In the genomic region with DNA sequence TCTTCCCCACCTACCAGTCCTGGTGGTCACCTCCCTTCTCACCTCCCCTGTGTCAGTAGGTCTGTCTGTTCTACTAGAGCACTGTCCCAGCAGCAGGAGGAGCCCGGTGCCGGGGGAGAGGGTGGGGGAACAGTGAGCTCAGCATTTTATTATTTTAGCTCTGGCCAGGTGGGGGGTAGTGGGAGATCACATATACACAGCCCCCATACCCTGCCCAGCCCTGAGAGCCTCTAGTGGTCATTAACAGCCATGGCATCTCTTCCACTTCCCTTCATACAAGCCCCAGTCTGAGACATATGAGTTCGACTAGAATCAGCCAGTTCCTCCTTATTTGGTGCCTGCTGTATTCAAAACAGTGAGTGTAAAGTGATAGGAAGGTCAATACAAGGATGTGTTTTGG, we compare ENCODE assay signal across 8 cellular contexts. TPM values are rescaled to one million over a fixed set of nuclear protein-coding genes. Genes with fewer than 3 reads are reported as not detected.
DNase-seq lines count a peak whose midpoint lies in the region; ATAC-seq, FAIRE-seq and TF ChIP-seq lines count a peak whose summit lies in the region.

TMOD4 (minus strand) TSS at position 72 of the 400 bp plus-strand sequence. CDS start 1,106 bp downstream, outside the sequence.

- H3K79me2 ChIP-seq in GM23338 (replicated peaks; ENCODE audit: insufficient read depth) = no peaks in the 10 kb centered on the region

- H3K4me1 Mint-ChIP-seq in GM23338 = no peaks in the 10 kb centered on the region
- peaks cover 3% of the 10 kb centered on the region for H3K4me1 Mint-ChIP-seq in activated T-helper 1 cell treated with anti-CD3 and anti-CD28 coated beads, Interleukin-12 subunit alpha, Interleukin-12 subunit beta, Interleukin-2, Interleukin-4 antibody, amounts not matched to agents 30 ng/mL and 10 ng/mL and 1 ng/mL, durations not matched to agents 14 hours and 24 hours and 36 hours (ENCODE audit: low read depth)

- H3K9ac ChIP-seq in kidney (ENCODE audit: low read length in 2 of 2) = no peak within 1 kb of the TSS

- 0 out of 2 replicates have a peak, but pooled peaks cover 4% of the 10 kb centered on the region for H3F3A ChIP-seq in GM23338 (replicated peaks; ENCODE audit: low read depth)

- no peaks in the 10 kb centered on the region for H3K9me3 ChIP-seq in kidney (ENCODE audit: control insufficient read depth in 1 of 2, low read length in 2 of 2)

- H3K36me3 ChIP-seq in GM23338 (ENCODE audit: insufficient read depth) (peaks cover 10% of the 10 kb centered on the region), kidney (ENCODE audit: control insufficient read depth in 1 of 2, insufficient read depth in 2 of 2, low read length in 2 of 2) (peaks cover 23 to 34% of the 10 kb centered on the region in 2 donors)

- peaks cover 59% of the 10 kb centered on the region for H3K36me3 Mint-ChIP-seq in GM23338 (ENCODE audit: low read depth)
- peaks cover 43% of the 10 kb centered on the region for H3K36me3 Mint-ChIP-seq in activated T-helper 1 cell treated with anti-CD3 and anti-CD28 coated beads, Interleukin-12 subunit alpha, Interleukin-12 subunit beta, Interleukin-2, Interleukin-4 antibody, amounts not matched to agents 30 ng/mL and 10 ng/mL and 1 ng/mL, durations not matched to agents 14 hours and 24 hours and 36 hours (ENCODE audit: low read depth)

- H3K27me3 ChIP-seq in GM23338 (ENCODE audit: insufficient read depth) = no peaks in the 10 kb centered on the region

- H3K4me3 Mint-ChIP-seq in GM23338 = no peak within 1 kb of the TSS
- no peak within 1 kb of the TSS for H3K4me3 Mint-ChIP-seq in activated T-helper 1 cell treated with anti-CD3 and anti-CD28 coated beads, Interleukin-12 subunit alpha, Interleukin-12 subunit beta, Interleukin-2, Interleukin-4 antibody, amounts not matched to agents 30 ng/mL and 10 ng/mL and 1 ng/mL, durations not matched to agents 14 hours and 24 hours and 36 hours

- ATAC-seq in GM23338 (peak; percentile 96), HG02981 (IDR thresholded peaks at IDR 0.05; ENCODE audit: unreplicated experiment) (no peak)

- no peak within 1 kb of the TSS for H3K4me2 ChIP-seq in GM23338

- TF ChIP-seq CTCF in GM23338 (conservative IDR thresholded peaks at IDR 0.05; ENCODE audit: low read depth in 2 of 2) (peak; percentile 58 to 63; a peak in 3 of 4 replicates), kidney (IDR thresholded peaks at IDR 0.05; ENCODE audit: borderline replicate concordance, extremely low read depth, insufficient read depth) (peak; percentile 26)

- H3K27ac ChIP-seq in GM23338 (ENCODE audit: low read depth) (no peak within 1 kb of the TSS), kidney (ENCODE audit: low read depth in 2 of 2, low read length in 2 of 2) (no peak within 1 kb of the TSS)

- no peaks in the 10 kb centered on the region for H3K9me2 ChIP-seq in GM23338 (ENCODE audit: insufficient read depth)

- no peak within 1 kb of the TSS for H3K4me3 ChIP-seq in GM23338
- no peak within 1 kb of the TSS for H3K4me3 ChIP-seq in kidney (ENCODE audit: low read length in 2 of 2)

- H4K20me1 ChIP-seq in GM23338 (replicated peaks; ENCODE audit: insufficient read depth) = no peaks in the 10 kb centered on the region; the same call in 1 of the 2 replicates

- peak; percentile 22 for DNase-seq in AG08395 (ENCODE audit: low spot score)
- DNase-seq in GM23338 (ENCODE audit: low spot score) = peak; percentile 54
- no peak for DNase-seq in activated T-helper 1 cell treated with anti-CD3 and anti-CD28 coated beads, Interleukin-12 subunit alpha, Interleukin-12 subunit beta, Interleukin-2, Interleukin-4 antibody, amounts not matched to agents 30 ng/mL and 10 ng/mL and 1 ng/mL, durations not matched to agents 14 hours and 24 hours and 36 hours (ENCODE audit: low spot score)
- peak; percentile 39 for DNase-seq in kidney
- no peak for DNase-seq in stimulated activated CD4-positive, alpha-beta T cell treated with anti-CD3 and anti-CD28 coated beads, Interleukin-2, amount 100 ng/mL, for 24 hours
- no peak for DNase-seq in activated CD8-positive, alpha-beta memory T cell treated with anti-CD3 and anti-CD28 coated beads for 24 hours
- DNase-seq in COLO829 (ENCODE audit: low spot score) = no peak

- H3K9me3 Mint-ChIP-seq in GM23338 = no peaks in the 10 kb centered on the region
- no peaks in the 10 kb centered on the region for H3K9me3 Mint-ChIP-seq in activated T-helper 1 cell treated with anti-CD3 and anti-CD28 coated beads, Interleukin-12 subunit alpha, Interleukin-12 subunit beta, Interleukin-2, Interleukin-4 antibody, amounts not matched to agents 30 ng/mL and 10 ng/mL and 1 ng/mL, durations not matched to agents 14 hours and 24 hours and 36 hours

- H3K27me3 Mint-ChIP-seq in GM23338 (ENCODE audit: insufficient read depth, low read depth, poor library complexity) = peaks cover 4% of the 10 kb centered on the region
- H3K27me3 Mint-ChIP-seq in activated T-helper 1 cell treated with anti-CD3 and anti-CD28 coated beads, Interleukin-12 subunit alpha, Interleukin-12 subunit beta, Interleukin-2, Interleukin-4 antibody, amounts not matched to agents 30 ng/mL and 10 ng/mL and 1 ng/mL, durations not matched to agents 14 hours and 24 hours and 36 hours (ENCODE audit: insufficient read depth) = no peaks in the 10 kb centered on the region

- H3K27ac Mint-ChIP-seq in GM23338 = peak within 1 kb of the TSS; percentile 68; the same call in 1 of the 2 replicates
- peak within 1 kb of the TSS; percentile 66 for H3K27ac Mint-ChIP-seq in activated T-helper 1 cell treated with anti-CD3 and anti-CD28 coated beads, Interleukin-12 subunit alpha, Interleukin-12 subunit beta, Interleukin-2, Interleukin-4 antibody, amounts not matched to agents 30 ng/mL and 10 ng/mL and 1 ng/mL, durations not matched to agents 14 hours and 24 hours and 36 hours

- H2AFZ ChIP-seq in GM23338 = no peak within 1 kb of the TSS

- intact Hi-C loops in activated T-helper 1 cell treated with anti-CD3 and anti-CD28 coated beads, Interleukin-12 subunit alpha, Interleukin-12 subunit beta, Interleukin-2, Interleukin-4 antibody, amounts not matched to agents 30 ng/mL and 10 ng/mL and 1 ng/mL, durations not matched to agents 14 hours and 24 hours and 36 hours (cut with micrococcal nuclease) = no loop called here
- intact Hi-C loops in kidney (cut with DNase I) = no loop called here

- no peak for FAIRE-seq in kidney (lab: Jason Lieb, UNC)

- H3K4me1 ChIP-seq in GM23338 (ENCODE audit: insufficient read depth) = no peaks in the 10 kb centered on the region
- H3K4me1 ChIP-seq in kidney (ENCODE audit: control insufficient read depth in 1 of 2, insufficient read depth in 1 of 2, low read depth in 1 of 2, low read length in 2 of 2) = no peaks in the 10 kb centered on the region

TF ChIP-seq in GM23338, 12 proteins besides CTCF, POLR2A, EP300 and RAD21:
- no peak for TF ChIP-seq CREB1 (CRISPR knock-in tag; IDR thresholded peaks at IDR 0.05; ENCODE audit: low read depth)
- TF ChIP-seq POLR2AphosphoS5 (IDR thresholded peaks at IDR 0.05; ENCODE audit: low read depth) = no peak
- TF ChIP-seq, protein P1, sequence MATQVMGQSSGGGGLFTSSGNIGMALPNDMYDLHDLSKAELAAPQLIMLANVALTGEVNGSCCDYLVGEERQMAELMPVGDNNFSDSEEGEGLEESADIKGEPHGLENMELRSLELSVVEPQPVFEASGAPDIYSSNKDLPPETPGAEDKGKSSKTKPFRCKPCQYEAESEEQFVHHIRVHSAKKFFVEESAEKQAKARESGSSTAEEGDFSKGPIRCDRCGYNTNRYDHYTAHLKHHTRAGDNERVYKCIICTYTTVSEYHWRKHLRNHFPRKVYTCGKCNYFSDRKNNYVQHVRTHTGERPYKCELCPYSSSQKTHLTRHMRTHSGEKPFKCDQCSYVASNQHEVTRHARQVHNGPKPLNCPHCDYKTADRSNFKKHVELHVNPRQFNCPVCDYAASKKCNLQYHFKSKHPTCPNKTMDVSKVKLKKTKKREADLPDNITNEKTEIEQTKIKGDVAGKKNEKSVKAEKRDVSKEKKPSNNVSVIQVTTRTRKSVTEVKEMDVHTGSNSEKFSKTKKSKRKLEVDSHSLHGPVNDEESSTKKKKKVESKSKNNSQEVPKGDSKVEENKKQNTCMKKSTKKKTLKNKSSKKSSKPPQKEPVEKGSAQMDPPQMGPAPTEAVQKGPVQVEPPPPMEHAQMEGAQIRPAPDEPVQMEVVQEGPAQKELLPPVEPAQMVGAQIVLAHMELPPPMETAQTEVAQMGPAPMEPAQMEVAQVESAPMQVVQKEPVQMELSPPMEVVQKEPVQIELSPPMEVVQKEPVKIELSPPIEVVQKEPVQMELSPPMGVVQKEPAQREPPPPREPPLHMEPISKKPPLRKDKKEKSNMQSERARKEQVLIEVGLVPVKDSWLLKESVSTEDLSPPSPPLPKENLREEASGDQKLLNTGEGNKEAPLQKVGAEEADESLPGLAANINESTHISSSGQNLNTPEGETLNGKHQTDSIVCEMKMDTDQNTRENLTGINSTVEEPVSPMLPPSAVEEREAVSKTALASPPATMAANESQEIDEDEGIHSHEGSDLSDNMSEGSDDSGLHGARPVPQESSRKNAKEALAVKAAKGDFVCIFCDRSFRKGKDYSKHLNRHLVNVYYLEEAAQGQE (IDR thresholded peaks at IDR 0.05; ENCODE audit: unreplicated experiment) = no peak
- no peak for TF ChIP-seq STAT1 (IDR thresholded peaks at IDR 0.05; ENCODE audit: unreplicated experiment)
- no peak for TF ChIP-seq ZNF114 (CRISPR knock-in tag; IDR thresholded peaks at IDR 0.05)
- TF ChIP-seq JUNB (IDR thresholded peaks at IDR 0.05; ENCODE audit: unreplicated experiment) = no peak
- no peak for TF ChIP-seq ETS1 (IDR thresholded peaks at IDR 0.05)
- no peak for TF ChIP-seq EZH2 (IDR thresholded peaks at IDR 0.05; ENCODE audit: low read depth, unreplicated experiment)
- no peak for TF ChIP-seq EZH2phosphoT487 (IDR thresholded peaks at IDR 0.05; ENCODE audit: unreplicated experiment)
- no peak for TF ChIP-seq ZNF331 (CRISPR knock-in tag; IDR thresholded peaks at IDR 0.05; ENCODE audit: low read depth)
- no peak for TF ChIP-seq NANOG (IDR thresholded peaks at IDR 0.05; ENCODE audit: borderline replicate concordance)

RNA-seq across cellular contexts. Expression of gene TMOD4, which starts in this region (rescaled TPM):
- total RNA-seq in GM23338 (2014; rRNA removed; shearing (Covaris generic)) = 1.3 TPM in 1 of 2 replicates, not detected in the other
- polyA plus RNA-seq in GM23338 (2016; fragmentation: Nextera tagmentation; extraction: Ambion mirVana) (not detected in 2 replicates), kidney (ENCODE audit: insufficient read depth, low read depth, low replicate concordance) (0.65 TPM)
- total RNA-seq in activated T-helper 1 cell treated with anti-CD3 and anti-CD28 coated beads, Interleukin-12 subunit alpha, Interleukin-12 subunit beta, Interleukin-2, Interleukin-4 antibody, amounts not matched to agents 30 ng/mL and 10 ng/mL and 1 ng/mL, durations not matched to agents 14 hours and 24 hours and 36 hours = 2.6 and 2.9 TPM in 2 replicates
- total RNA-seq in kidney = 0.66 TPM

Comparison
In these comparisons a context has a peak if more than half of its experiments do, and no peak if none do; other contexts are left out.
1. Peak in DNase-seq in kidney; RNA of the gene not detected or under 1 TPM.
2. DNase-seq: peak in AG08395 (single experiment) and GM23338 (single experiment); none in activated T-helper 1 cell treated with anti-CD3 and anti-CD28 coated beads, Interleukin-12 subunit alpha, Interleukin-12 subunit beta, Interleukin-2, Interleukin-4 antibody, amounts not matched to agents 30 ng/mL and 10 ng/mL and 1 ng/mL, durations not matched to agents 14 hours and 24 hours and 36 hours (single experiment), stimulated activated CD4-positive, alpha-beta T cell treated with anti-CD3 and anti-CD28 coated beads, Interleukin-2, amount 100 ng/mL, for 24 hours (0 of 2), activated CD8-positive, alpha-beta memory T cell treated with anti-CD3 and anti-CD28 coated beads for 24 hours (single experiment) and COLO829 (single experiment).